Comparison of ENCODE assay signal across 1 cellular context in the genomic region with DNA sequence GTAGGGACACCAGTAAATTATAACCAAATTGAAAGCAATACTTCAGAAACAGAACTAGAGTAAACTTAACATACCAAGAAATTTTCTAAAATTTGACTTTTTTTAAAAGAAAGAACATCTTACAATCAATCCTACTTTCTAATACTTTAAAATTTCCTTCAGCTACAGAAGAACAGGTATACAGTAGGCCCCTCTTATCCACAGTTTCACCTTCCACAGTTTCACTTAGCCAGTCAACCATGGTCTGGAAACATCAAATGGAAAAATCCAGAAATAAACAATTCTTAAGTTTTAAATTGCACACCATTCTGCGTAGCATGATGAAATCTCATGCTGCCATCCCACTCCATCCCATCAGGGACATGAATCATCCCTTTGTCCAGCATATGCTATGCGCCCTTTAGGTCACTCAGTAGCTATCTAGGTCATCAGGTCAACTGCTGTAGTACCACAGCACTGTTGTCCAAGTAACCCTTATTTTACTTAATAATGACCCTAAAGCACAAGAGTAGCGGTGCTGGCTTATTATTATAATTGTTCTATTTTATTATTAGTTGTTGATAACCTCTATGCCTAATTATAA.
TF ChIP-seq lines count a peak whose summit lies in the region.

No MANE protein-coding gene starts in this region.

TF ChIP-seq in HepG2, 621 proteins besides CTCF, POLR2A, EP300 and RAD21 (continued from another document and continues in another):
- TF ChIP-seq, protein P1, sequence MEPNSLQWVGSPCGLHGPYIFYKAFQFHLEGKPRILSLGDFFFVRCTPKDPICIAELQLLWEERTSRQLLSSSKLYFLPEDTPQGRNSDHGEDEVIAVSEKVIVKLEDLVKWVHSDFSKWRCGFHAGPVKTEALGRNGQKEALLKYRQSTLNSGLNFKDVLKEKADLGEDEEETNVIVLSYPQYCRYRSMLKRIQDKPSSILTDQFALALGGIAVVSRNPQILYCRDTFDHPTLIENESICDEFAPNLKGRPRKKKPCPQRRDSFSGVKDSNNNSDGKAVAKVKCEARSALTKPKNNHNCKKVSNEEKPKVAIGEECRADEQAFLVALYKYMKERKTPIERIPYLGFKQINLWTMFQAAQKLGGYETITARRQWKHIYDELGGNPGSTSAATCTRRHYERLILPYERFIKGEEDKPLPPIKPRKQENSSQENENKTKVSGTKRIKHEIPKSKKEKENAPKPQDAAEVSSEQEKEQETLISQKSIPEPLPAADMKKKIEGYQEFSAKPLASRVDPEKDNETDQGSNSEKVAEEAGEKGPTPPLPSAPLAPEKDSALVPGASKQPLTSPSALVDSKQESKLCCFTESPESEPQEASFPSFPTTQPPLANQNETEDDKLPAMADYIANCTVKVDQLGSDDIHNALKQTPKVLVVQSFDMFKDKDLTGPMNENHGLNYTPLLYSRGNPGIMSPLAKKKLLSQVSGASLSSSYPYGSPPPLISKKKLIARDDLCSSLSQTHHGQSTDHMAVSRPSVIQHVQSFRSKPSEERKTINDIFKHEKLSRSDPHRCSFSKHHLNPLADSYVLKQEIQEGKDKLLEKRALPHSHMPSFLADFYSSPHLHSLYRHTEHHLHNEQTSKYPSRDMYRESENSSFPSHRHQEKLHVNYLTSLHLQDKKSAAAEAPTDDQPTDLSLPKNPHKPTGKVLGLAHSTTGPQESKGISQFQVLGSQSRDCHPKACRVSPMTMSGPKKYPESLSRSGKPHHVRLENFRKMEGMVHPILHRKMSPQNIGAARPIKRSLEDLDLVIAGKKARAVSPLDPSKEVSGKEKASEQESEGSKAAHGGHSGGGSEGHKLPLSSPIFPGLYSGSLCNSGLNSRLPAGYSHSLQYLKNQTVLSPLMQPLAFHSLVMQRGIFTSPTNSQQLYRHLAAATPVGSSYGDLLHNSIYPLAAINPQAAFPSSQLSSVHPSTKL (CRISPR knock-in tag; IDR thresholded peaks at IDR 0.05), result peak; percentile 96
- TF ChIP-seq MTA1 (CRISPR knock-in tag; IDR thresholded peaks at IDR 0.05; ENCODE audit: borderline replicate concordance), result no peak
- no peak for TF ChIP-seq ZNF230 (CRISPR knock-in tag; IDR thresholded peaks at IDR 0.05)
- TF ChIP-seq PTBP1 (IDR thresholded peaks at IDR 0.05; ENCODE audit: low read depth, low read length, poor library complexity, severe bottlenecking), result no peak
- no peak for TF ChIP-seq TRIM24 (CRISPR knock-in tag; IDR thresholded peaks at IDR 0.05)
- TF ChIP-seq RFX1 (IDR thresholded peaks at IDR 0.05), result no peak
- TF ChIP-seq ZNF282 (IDR thresholded peaks at IDR 0.05; ENCODE audit: partially characterized antibody), result no peak
- TF ChIP-seq ZNF550 (CRISPR knock-in tag; IDR thresholded peaks at IDR 0.05; ENCODE audit: borderline replicate concordance), result no peak
- no peak for TF ChIP-seq KLF6 (CRISPR knock-in tag; IDR thresholded peaks at IDR 0.05)
- TF ChIP-seq, protein P2, sequence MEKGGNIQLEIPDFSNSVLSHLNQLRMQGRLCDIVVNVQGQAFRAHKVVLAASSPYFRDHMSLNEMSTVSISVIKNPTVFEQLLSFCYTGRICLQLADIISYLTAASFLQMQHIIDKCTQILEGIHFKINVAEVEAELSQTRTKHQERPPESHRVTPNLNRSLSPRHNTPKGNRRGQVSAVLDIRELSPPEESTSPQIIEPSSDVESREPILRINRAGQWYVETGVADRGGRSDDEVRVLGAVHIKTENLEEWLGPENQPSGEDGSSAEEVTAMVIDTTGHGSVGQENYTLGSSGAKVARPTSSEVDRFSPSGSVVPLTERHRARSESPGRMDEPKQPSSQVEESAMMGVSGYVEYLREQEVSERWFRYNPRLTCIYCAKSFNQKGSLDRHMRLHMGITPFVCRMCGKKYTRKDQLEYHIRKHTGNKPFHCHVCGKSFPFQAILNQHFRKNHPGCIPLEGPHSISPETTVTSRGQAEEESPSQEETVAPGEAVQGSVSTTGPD (CRISPR knock-in tag; IDR thresholded peaks at IDR 0.05), result no peak
- no peak for TF ChIP-seq ZNF20 (CRISPR knock-in tag; IDR thresholded peaks at IDR 0.05)
- TF ChIP-seq MXD1 (CRISPR knock-in tag; IDR thresholded peaks at IDR 0.05), result no peak
- TF ChIP-seq ZNF746 (CRISPR knock-in tag; IDR thresholded peaks at IDR 0.05), result no peak
- TF ChIP-seq NFIC (IDR thresholded peaks at IDR 0.05; ENCODE audit: low read length), result peak; percentile 67; the same call in 1 of the 2 replicates
- TF ChIP-seq ZNF326 (CRISPR knock-in tag; IDR thresholded peaks at IDR 0.05; ENCODE audit: borderline replicate concordance), result no peak
- TF ChIP-seq YEATS4 (CRISPR knock-in tag; IDR thresholded peaks at IDR 0.05; ENCODE audit: borderline replicate concordance), result no peak
- TF ChIP-seq POLR2AphosphoS2 (IDR thresholded peaks at IDR 0.05; ENCODE audit: low read depth, low read length), result no peak
- TF ChIP-seq ZFP41 (CRISPR knock-in tag; IDR thresholded peaks at IDR 0.05; ENCODE audit: borderline replicate concordance), result no peak
- no peak for TF ChIP-seq PCBP1 (IDR thresholded peaks at IDR 0.05; ENCODE audit: borderline replicate concordance, low read depth, low read length)
- TF ChIP-seq RARA (CRISPR knock-in tag; IDR thresholded peaks at IDR 0.05), result peak; percentile 96
- TF ChIP-seq ATF2 (CRISPR knock-in tag; IDR thresholded peaks at IDR 0.05), result peak; percentile 74; the same call in 1 of the 2 replicates
- TF ChIP-seq ZNF605 (CRISPR knock-in tag; IDR thresholded peaks at IDR 0.05), result no peak
- TF ChIP-seq NBN (conservative IDR thresholded peaks at IDR 0.05), result no peak
- TF ChIP-seq ZBTB1 (CRISPR knock-in tag; IDR thresholded peaks at IDR 0.05; ENCODE audit: borderline replicate concordance), result no peak
- TF ChIP-seq CBX2 (IDR thresholded peaks at IDR 0.05; ENCODE audit: low read depth, low read length), result no peak
- no peak for TF ChIP-seq CBX2 (CRISPR knock-in tag; IDR thresholded peaks at IDR 0.05; ENCODE audit: low read depth)
- TF ChIP-seq HMGXB3 (CRISPR knock-in tag; IDR thresholded peaks at IDR 0.05; ENCODE audit: borderline replicate concordance), result no peak
- no peak for TF ChIP-seq ZNF772 (CRISPR knock-in tag; IDR thresholded peaks at IDR 0.05)
- TF ChIP-seq TARDBP (CRISPR knock-in tag; IDR thresholded peaks at IDR 0.05), result no peak
- TF ChIP-seq ZNF672 (CRISPR knock-in tag; IDR thresholded peaks at IDR 0.05), result no peak
- peak; percentile 61; the same call in 1 of the 2 replicates for TF ChIP-seq IRF2 (CRISPR knock-in tag; IDR thresholded peaks at IDR 0.05)
- TF ChIP-seq, protein P3, sequence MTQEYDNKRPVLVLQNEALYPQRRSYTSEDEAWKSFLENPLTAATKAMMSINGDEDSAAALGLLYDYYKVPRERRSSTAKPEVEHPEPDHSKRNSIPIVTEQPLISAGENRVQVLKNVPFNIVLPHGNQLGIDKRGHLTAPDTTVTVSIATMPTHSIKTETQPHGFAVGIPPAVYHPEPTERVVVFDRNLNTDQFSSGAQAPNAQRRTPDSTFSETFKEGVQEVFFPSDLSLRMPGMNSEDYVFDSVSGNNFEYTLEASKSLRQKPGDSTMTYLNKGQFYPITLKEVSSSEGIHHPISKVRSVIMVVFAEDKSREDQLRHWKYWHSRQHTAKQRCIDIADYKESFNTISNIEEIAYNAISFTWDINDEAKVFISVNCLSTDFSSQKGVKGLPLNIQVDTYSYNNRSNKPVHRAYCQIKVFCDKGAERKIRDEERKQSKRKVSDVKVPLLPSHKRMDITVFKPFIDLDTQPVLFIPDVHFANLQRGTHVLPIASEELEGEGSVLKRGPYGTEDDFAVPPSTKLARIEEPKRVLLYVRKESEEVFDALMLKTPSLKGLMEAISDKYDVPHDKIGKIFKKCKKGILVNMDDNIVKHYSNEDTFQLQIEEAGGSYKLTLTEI (CRISPR knock-in tag; conservative IDR thresholded peaks at IDR 0.05), result no peak
- no peak for TF ChIP-seq BCL3 (CRISPR knock-in tag; IDR thresholded peaks at IDR 0.05)
- no peak for TF ChIP-seq ZNF253 (CRISPR knock-in tag; IDR thresholded peaks at IDR 0.05; ENCODE audit: borderline replicate concordance)
- TF ChIP-seq ZZZ3 (CRISPR knock-in tag; IDR thresholded peaks at IDR 0.05; ENCODE audit: borderline replicate concordance), result no peak
- 0 out of 2 replicates have a peak, but pooled peaks have one; percentile 37 for TF ChIP-seq ZNF792 (CRISPR knock-in tag; IDR thresholded peaks at IDR 0.05)
- no peak for TF ChIP-seq ZNF549 (CRISPR knock-in tag; IDR thresholded peaks at IDR 0.05)
- TF ChIP-seq ZNF101 (CRISPR knock-in tag; IDR thresholded peaks at IDR 0.05; ENCODE audit: borderline replicate concordance, low read depth), result no peak
- TF ChIP-seq SP140L (CRISPR knock-in tag; IDR thresholded peaks at IDR 0.05; ENCODE audit: borderline replicate concordance), result no peak
